Comparison of ENCODE assay signal across 12 cellular contexts in the genomic region with DNA sequence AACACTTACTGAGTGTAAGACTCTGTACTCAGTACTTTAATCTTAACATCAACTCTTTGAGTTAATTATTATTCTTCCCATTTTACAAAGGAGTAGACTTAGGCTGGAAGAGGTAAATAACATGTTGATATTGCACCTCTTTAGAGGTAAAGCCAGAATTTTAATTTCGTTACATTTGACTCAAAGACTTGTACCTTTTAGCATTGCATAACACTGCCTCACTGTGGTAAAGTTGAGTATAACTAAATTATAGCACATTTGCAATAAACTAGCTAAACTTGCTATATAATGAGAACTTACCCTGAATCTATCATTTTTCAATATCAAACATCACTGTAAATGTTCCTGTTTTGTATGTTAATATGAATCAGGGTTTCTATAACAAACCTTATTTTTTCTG.
A peak's percentile ranks its signal among the peaks of the same experiment; 100 is the strongest.
DNase-seq lines count a peak whose midpoint lies in the region; ATAC-seq, FAIRE-seq and TF ChIP-seq lines count a peak whose summit lies in the region.
"Had no signal": no experiment of that assay in that cellular context is flagged by ENCODE, and none has a peak within 500 bp of the region (broad histone marks: within the 10 kb centered on the region; RNA-seq: fewer than 3 reads in every experiment).

No MANE protein-coding gene starts in this region.

- BruUV-seq in HepG2 (replicated peaks; lab: Mats Ljungman, UMichigan), result no TSS peak

- no peaks in the 10 kb centered on the region for H4K20me1 ChIP-seq in HepG2 (ENCODE audit: insufficient read depth, low read length)
- no peaks in the 10 kb centered on the region for H4K20me1 ChIP-seq in OCI-LY1 (ENCODE audit: insufficient read depth, low read length)
- no peaks in the 10 kb centered on the region for H4K20me1 ChIP-seq in hepatocyte (ENCODE audit: insufficient read depth, poor library complexity, severe bottlenecking)
- H4K20me1 ChIP-seq: BLaER1 had no signal

- H3F3A ChIP-seq in OCI-LY1 (ENCODE audit: insufficient read depth, low read length), result no peaks in the 10 kb centered on the region

- H3K36me3 ChIP-seq in liver (ENCODE audit: control insufficient read depth in 4 of 4, insufficient read depth in 3 of 4, low read depth in 1 of 4, low read length in 3 of 4), result no peaks in the 10 kb centered on the region
- H3K36me3 ChIP-seq in HepG2 (replicated peaks in 1 of 2; ENCODE audit: control insufficient read depth in 1 of 2, insufficient read depth in 2 of 2, low read length in 2 of 2), result no peaks in the 10 kb centered on the region
- H3K36me3 ChIP-seq in OCI-LY1 (ENCODE audit: insufficient read depth, low read length), result no peaks in the 10 kb centered on the region
- no peaks in the 10 kb centered on the region for H3K36me3 ChIP-seq in hepatocyte (replicated peaks; ENCODE audit: insufficient read depth, low read depth)
- no peaks in the 10 kb centered on the region for H3K36me3 ChIP-seq in pancreas
- H3K36me3 ChIP-seq: ascending aorta, BLaER1 had no signal

- no peak for TF ChIP-seq POLR2A in HepG2 (IDR thresholded peaks at IDR 0.05; ENCODE audit: insufficient read depth in 1 of 2, low read depth in 2 of 2, low read length in 2 of 2)

- H3K4me2 ChIP-seq in HepG2 (ENCODE audit: low read depth, low read length), result no peak overlapping the region
- no peak overlapping the region for H3K4me2 ChIP-seq in OCI-LY1 (ENCODE audit: low read length)
- no peak overlapping the region for H3K4me2 ChIP-seq in hepatocyte
- H3K4me2 ChIP-seq: BLaER1 had no signal

- intact Hi-C loops in HepG2 (cut with micrococcal nuclease; ENCODE audit: unreplicated experiment) (no loop called here), pancreas (cut with DNase I) (no loop called here)

- in situ Hi-C loops in HepG2 (cut with HindIII; ENCODE audit: extremely low pct_ligation_motif_present, low pct_unique_long_range_greater_than_20kb), result no loop called here

- CTCF ChIA-PET in HepG2 (lab: Yijun Ruan, JAX; ENCODE audit: low intra/inter-chr PET ratio, low total read pairs), result no interaction called here

- POLR2A ChIA-PET in HepG2 (lab: Yijun Ruan, JAX), result no interaction called here

- TF ChIP-seq CTCF in liver (IDR thresholded peaks at IDR 0.05; ENCODE audit: low read depth, low read length, missing input control), result peak; percentile 14
- no peak for TF ChIP-seq CTCF in HepG2 (CRISPR knock-in tag; IDR thresholded peaks at IDR 0.05)
- TF ChIP-seq CTCF in OCI-LY1 (IDR thresholded peaks at IDR 0.05; ENCODE audit: low read length), result peak; percentile 40; the same call in 1 of the 2 replicates
- TF ChIP-seq CTCF in hepatocyte (IDR thresholded peaks at IDR 0.05; ENCODE audit: poor library complexity), result peak; percentile 33
- TF ChIP-seq CTCF in pancreas (IDR thresholded peaks at IDR 0.05), result no peak

- no peak for DNase-seq in HepG2 (ENCODE audit: low spot score)
- no peak for DNase-seq in hepatocyte (ENCODE audit: low spot score)
- no peak for DNase-seq in pancreas
- no peak for DNase-seq in urothelium cell line (ENCODE audit: low spot score)
- DNase-seq: activated CD4-positive, alpha-beta T cell treated with anti-CD3 and anti-CD28 coated beads for 36 hours; stimulated activated naive CD8-positive, alpha-beta T cell treated with anti-CD3 and anti-CD28 coated beads, Interleukin-15, amount 100 ng/mL, for 72 hours had no signal

- TF ChIP-seq RAD21 in liver (IDR thresholded peaks at IDR 0.05) (peak; percentile 38 to 68), HepG2 (CRISPR knock-in tag; IDR thresholded peaks at IDR 0.05) (no peak)

- no peak overlapping the region for H3K4me3 ChIP-seq in liver (ENCODE audit: low read depth in 1 of 3, low read length in 3 of 3)
- H3K4me3 ChIP-seq in HepG2 (replicated peaks in 1 of 3; ENCODE audit: insufficient read depth in 1 of 3, low read depth in 2 of 3, low read length in 3 of 3), result no peak overlapping the region
- H3K4me3 ChIP-seq in OCI-LY1 (ENCODE audit: low read depth, low read length, poor library complexity, severe bottlenecking), result no peak overlapping the region
- H3K4me3 ChIP-seq in hepatocyte, result no peak overlapping the region
- no peak overlapping the region for H3K4me3 ChIP-seq in pancreas
- H3K4me3 ChIP-seq: ascending aorta, BLaER1 had no signal

- H2AFZ ChIP-seq in HepG2 (ENCODE audit: low read length) (no peak overlapping the region), OCI-LY1 (ENCODE audit: low read length) (no peak overlapping the region), hepatocyte (no peak overlapping the region)

- no peak for FAIRE-seq in HepG2 (lab: Jason Lieb, UNC)
- no peak for FAIRE-seq in pancreas (lab: Jason Lieb, UNC)
- no peak for FAIRE-seq in urothelium cell line (lab: Jason Lieb, UNC)

- H3K79me2 ChIP-seq in HepG2 (ENCODE audit: insufficient read depth, low read length) (no peaks in the 10 kb centered on the region), OCI-LY1 (ENCODE audit: insufficient read depth, low read length) (no peaks in the 10 kb centered on the region), hepatocyte (no peaks in the 10 kb centered on the region)

- H3K9me2 ChIP-seq in OCI-LY1 (ENCODE audit: low read depth, low read length), result no peaks in the 10 kb centered on the region
- no peaks in the 10 kb centered on the region for H3K9me2 ChIP-seq in hepatocyte (replicated peaks; ENCODE audit: insufficient read depth)

- H3K4me1 ChIP-seq in liver (ENCODE audit: control insufficient read depth in 4 of 4, insufficient read depth in 4 of 4, low read length in 3 of 4) (no peaks in the 10 kb centered on the region), HepG2 (ENCODE audit: insufficient read depth, low read length) (no peaks in the 10 kb centered on the region), OCI-LY1 (ENCODE audit: insufficient read depth, low read length, severe bottlenecking) (no peaks in the 10 kb centered on the region), hepatocyte (ENCODE audit: insufficient read depth) (no peaks in the 10 kb centered on the region), pancreas (no peaks in the 10 kb centered on the region)
- H3K4me1 ChIP-seq: ascending aorta, BLaER1 had no signal

- no peak overlapping the region for H3K9ac ChIP-seq in liver (ENCODE audit: low read depth in 1 of 2, low read length in 2 of 2)
- H3K9ac ChIP-seq in HepG2 (ENCODE audit: insufficient read depth, low read depth, low read length), result no peak overlapping the region
- no peak overlapping the region for H3K9ac ChIP-seq in OCI-LY1 (ENCODE audit: low read length)
- H3K9ac ChIP-seq: BLaER1 had no signal

- no peaks in the 10 kb centered on the region for H3K27me3 ChIP-seq in liver (ENCODE audit: control insufficient read depth in 4 of 4, insufficient read depth in 4 of 4, low read length in 3 of 4)
- H3K27me3 ChIP-seq in HepG2 (ENCODE audit: control insufficient read depth in 1 of 2, insufficient read depth in 2 of 2, low read length in 2 of 2), result no peaks in the 10 kb centered on the region
- H3K27me3 ChIP-seq in OCI-LY1 (ENCODE audit: insufficient read depth, low read length), result no peaks in the 10 kb centered on the region
- no peaks in the 10 kb centered on the region for H3K27me3 ChIP-seq in hepatocyte
- no peaks in the 10 kb centered on the region for H3K27me3 ChIP-seq in pancreas
- H3K27me3 ChIP-seq: ascending aorta had no signal

- no peak overlapping the region for H3K27ac ChIP-seq in liver (ENCODE audit: low read depth in 1 of 2, low read length in 2 of 2)
- no peak overlapping the region for H3K27ac ChIP-seq in HepG2 (ENCODE audit: extremely low read length, insufficient read depth, low read length)
- no peak overlapping the region for H3K27ac ChIP-seq in OCI-LY1 (ENCODE audit: low read depth, low read length, poor library complexity, severe bottlenecking)
- no peak overlapping the region for H3K27ac ChIP-seq in hepatocyte
- no peak overlapping the region for H3K27ac ChIP-seq in pancreas
- H3K27ac ChIP-seq: ascending aorta, BLaER1 had no signal

- 32% methylated on average over 1 of the region's 1 CpG for WGBS in liver
- 0% methylated on average over 1 of the region's 1 CpG for WGBS in HepG2 (ENCODE audit: low lambda C conversion rate)
- 27% methylated on average over 1 of the region's 1 CpG for WGBS in hepatocyte (ENCODE audit: low lambda C conversion rate, missing lambda C conversion rate)
- 6 to 20% methylated on average over 1 of the region's 1 CpG for WGBS in pancreas, 2 donors

- H3K9me3 ChIP-seq in liver (ENCODE audit: control insufficient read depth in 4 of 4, low read length in 3 of 4) (no peaks in the 10 kb centered on the region), HepG2 (ENCODE audit: low read length) (peaks cover 48% of the 10 kb centered on the region), OCI-LY1 (ENCODE audit: low read length) (no peaks in the 10 kb centered on the region), hepatocyte (ENCODE audit: low read depth) (no peaks in the 10 kb centered on the region), pancreas (no peaks in the 10 kb centered on the region)
- H3K9me3 ChIP-seq: ascending aorta, BLaER1 had no signal

- no peak for TF ChIP-seq EP300 in HepG2 (IDR thresholded peaks at IDR 0.05; ENCODE audit: low read depth in 2 of 2, low read length in 2 of 2)
- no peak for TF ChIP-seq EP300 in HepG2 (CRISPR knock-in tag; IDR thresholded peaks at IDR 0.05; ENCODE audit: borderline replicate concordance)

- ATAC-seq in HepG2 (no peak), GM18519 (IDR thresholded peaks at IDR 0.05; ENCODE audit: low FRiP score, unreplicated experiment) (no peak), pancreas (no peak), GM21619 (IDR thresholded peaks at IDR 0.05; ENCODE audit: unreplicated experiment) (no peak)
- ATAC-seq: activated CD4-positive, alpha-beta T cell treated with anti-CD3 and anti-CD28 coated beads for 36 hours; stimulated activated naive CD8-positive, alpha-beta T cell treated with anti-CD3 and anti-CD28 coated beads, Interleukin-15, amount 100 ng/mL, for 72 hours had no signal

TF ChIP-seq in liver, 16 proteins besides CTCF, POLR2A, EP300 and RAD21 (continues in another document):
- TF ChIP-seq YY1 (IDR thresholded peaks at IDR 0.05) (no peak), HNF4A (conservative IDR thresholded peaks at IDR 0.05) (no peak)

TF ChIP-seq in HepG2, 621 proteins besides CTCF, POLR2A, EP300 and RAD21 (continues in another document):
- TF ChIP-seq GATA4 (IDR thresholded peaks at IDR 0.05; ENCODE audit: borderline replicate concordance, low read depth) (no peak), ZBTB1 (CRISPR knock-in tag; IDR thresholded peaks at IDR 0.05; ENCODE audit: borderline replicate concordance) (no peak), RARA (CRISPR knock-in tag; IDR thresholded peaks at IDR 0.05) (no peak), ZSCAN12 (CRISPR knock-in tag; IDR thresholded peaks at IDR 0.05) (no peak)

Comparison
In these comparisons a context has a peak if more than half of its experiments do, and no peak if none do; other contexts are left out.
1. CTCF ChIP-seq: peak in liver (single experiment), OCI-LY1 (single experiment) and hepatocyte (single experiment); none in HepG2 (single experiment) and pancreas (0 of 4).